8 cellular contexts compared by ENCODE assay signal in genomic region chr14:31510222-31510621, GRCh38. TPM values are rescaled to one million over a fixed set of nuclear protein-coding genes. Genes with fewer than 3 reads are reported as not detected.
DNase-seq lines count a peak whose midpoint lies in the region; ATAC-seq and TF ChIP-seq lines count a peak whose summit lies in the region.

No MANE protein-coding gene starts in this region.

- TF ChIP-seq CTCF in right atrium auricular region (IDR thresholded peaks at IDR 0.05), result peak; percentile 37 to 83
- peak; percentile 59 to 97 (median 77) for TF ChIP-seq CTCF in dorsolateral prefrontal cortex (IDR thresholded peaks at IDR 0.05 in 54 of 56, conservative IDR thresholded peaks at IDR 0.05 in 2 of 56; ENCODE audit: low read depth in 1 of 56, partially characterized antibody in 56 of 56)
- peak; percentile 3 to 46 (median 19) for TF ChIP-seq CTCF in ovary (IDR thresholded peaks at IDR 0.05)

- H3K36me3 ChIP-seq in right atrium auricular region (no peaks in the 10 kb centered on the region), ovary (no peaks in the 10 kb centered on the region)

- H3K9me3 ChIP-seq in right atrium auricular region (no peaks in the 10 kb centered on the region), ovary (no peaks in the 10 kb centered on the region)

- TF ChIP-seq EP300 in ovary (IDR thresholded peaks at IDR 0.05), result no peak

- H3K4me1 ChIP-seq in right atrium auricular region (peaks cover 0 to 7% of the 10 kb centered on the region in 2 donors), ovary (ENCODE audit: insufficient read depth) (peaks cover 8% of the 10 kb centered on the region)

- H3K27me3 ChIP-seq in right atrium auricular region (no peaks in the 10 kb centered on the region), dorsolateral prefrontal cortex (no peaks in the 10 kb centered on the region), ovary (no peaks in the 10 kb centered on the region)

- H3K4me3 ChIP-seq in right atrium auricular region (no peak overlapping the region), dorsolateral prefrontal cortex (no peak overlapping the region), ovary (no peak overlapping the region)

- ATAC-seq in Right ventricle myocardium inferior, result no peak
- ATAC-seq in HG02763 (IDR thresholded peaks at IDR 0.05; ENCODE audit: unreplicated experiment), result no peak
- ATAC-seq in GM21515 (IDR thresholded peaks at IDR 0.05; ENCODE audit: unreplicated experiment), result no peak
- ATAC-seq in GM18505 (IDR thresholded peaks at IDR 0.05; ENCODE audit: unreplicated experiment), result no peak

- intact Hi-C loops in Right ventricle myocardium inferior (cut with DNase I) (loop anchor here (2.0 kb wide), 1 partner anchor 743 kb away; no protein-coding TSS in a partner anchor), dorsolateral prefrontal cortex (cut with DNase I) (loop anchor here (2.0 to 5.0 kb wide), 2 partner anchors 741 to 747 kb away; no protein-coding TSS in a partner anchor), ovary (cut with DNase I) (loop anchor here in 2 of 4 donors (5.0 to 10.0 kb wide), 2 partner anchors 742 to 745 kb away; no protein-coding TSS in a partner anchor)

- TF ChIP-seq POLR2A in ovary (IDR thresholded peaks at IDR 0.05), result no peak
- no peak for TF ChIP-seq POLR2A in GM18505 (IDR thresholded peaks at IDR 0.05; ENCODE audit: borderline replicate concordance, extremely low read depth, insufficient read depth, insufficient read length)

- DNase-seq in right atrium auricular region (ENCODE audit: low spot score), result no peak
- DNase-seq in Right ventricle myocardium inferior (ENCODE audit: missing footprints), result no peak
- peak; percentile 40 to 86 for DNase-seq in NCI-H524 (lab: John Stamatoyannopoulos, UW)
- DNase-seq in dorsolateral prefrontal cortex, result no peak
- DNase-seq in ovary, result no peak

- H3K27ac ChIP-seq in right atrium auricular region (no peak overlapping the region), dorsolateral prefrontal cortex (no peak overlapping the region), ovary (no peak overlapping the region)

RNA-seq across cellular contexts. Expression of gene GPR33, which starts 22.4 kb away (rescaled TPM):
- total RNA-seq in right atrium auricular region (not detected), Right ventricle myocardium inferior (not detected), dorsolateral prefrontal cortex (not detected), ovary (not detected)
- not detected for polyA plus RNA-seq in ovary

RNA-seq across cellular contexts. Expression of gene NUBPL, which starts 51.0 kb away (rescaled TPM):
- total RNA-seq in right atrium auricular region, result 10 to 100 TPM; 10.7 to 17.8 TPM
- 28.6 TPM for total RNA-seq in Right ventricle myocardium inferior
- total RNA-seq in dorsolateral prefrontal cortex, result 10 to 100 TPM in 118 of 120 experiments, 1 to 10 TPM in 2; 7.5 to 25.4 (median 16.1) TPM
- total RNA-seq in ovary, result 10 to 100 TPM in 6 of 7 donors, 1 to 10 TPM in 1; 9.8 to 17.6 (median 14.0) TPM
- 10 to 100 TPM in 1 of 2 donors, 1 to 10 TPM in 1; 5.8 to 12.0 TPM for polyA plus RNA-seq in ovary

RNA-seq across cellular contexts. Expression of gene DTD2, which starts 52.9 kb away (rescaled TPM):
- total RNA-seq in right atrium auricular region, result 10 to 100 TPM; 10.5 to 18.3 TPM
- total RNA-seq in Right ventricle myocardium inferior, result 7.0 TPM
- total RNA-seq in dorsolateral prefrontal cortex, result 10 to 100 TPM; 11.4 to 33.1 (median 22.2) TPM
- 10 to 100 TPM; 13.0 to 34.1 (median 22.0) TPM for total RNA-seq in ovary
- polyA plus RNA-seq in ovary, result 10 to 100 TPM; 11.1 to 15.8 TPM

Comparison
In these comparisons a context has a peak if more than half of its experiments do, and no peak if none do; other contexts are left out.
1. DNase-seq: peak in NCI-H524 (2 of 2); none in right atrium auricular region (single experiment), Right ventricle myocardium inferior (single experiment), dorsolateral prefrontal cortex (0 of 10) and ovary (0 of 5).
2. CTCF ChIP-seq: peak in every context shown above with its lines; median percentile 77 in dorsolateral prefrontal cortex; 60 in right atrium auricular region; 19 in ovary.